In genomic region chr19:9883764-9884163, GRCh38 we compare ENCODE assay signal across 15 cellular contexts. TPM values are rescaled to one million over a fixed set of nuclear protein-coding genes. Genes with fewer than 3 reads are reported as not detected.
DNase-seq lines count a peak whose midpoint lies in the region; ATAC-seq, FAIRE-seq and TF ChIP-seq lines count a peak whose summit lies in the region.
"Had no signal": no experiment of that assay in that cellular context is flagged by ENCODE, and none has a peak within 500 bp of the region (broad histone marks: within the 10 kb centered on the region; RNA-seq: fewer than 3 reads in every experiment).

No MANE protein-coding gene starts in this region.

- peaks cover 7% of the 10 kb centered on the region for H3K4me1 ChIP-seq in keratinocyte (ENCODE audit: control insufficient read depth, extremely low read depth, insufficient read depth, low read length)
- H3K4me1 ChIP-seq in esophagus squamous epithelium, result peaks cover 0 to 15% (median 10%) of the 10 kb centered on the region in 3 donors
- H3K4me1 ChIP-seq: BLaER1 had no signal

- no peaks in the 10 kb centered on the region for H3K79me2 ChIP-seq in keratinocyte (ENCODE audit: control insufficient read depth, insufficient read depth, low read length)

- no peak for FAIRE-seq in keratinocyte (lab: Jason Lieb, UNC)

- TF ChIP-seq CTCF in keratinocyte (optimal IDR thresholded peaks at IDR 0.05 in 1 of 3, IDR thresholded peaks at IDR 0.05 in 1 of 3, conservative IDR thresholded peaks at IDR 0.05 in 1 of 3; ENCODE audit: extremely low read depth in 1 of 3, insufficient read depth in 2 of 3, low read length in 3 of 3) (no peak), esophagus squamous epithelium (IDR thresholded peaks at IDR 0.05) (no peak)

- WGBS in esophagus squamous epithelium, 2 donors, result 22 to 27% methylated on average over 8 to 9 of the region's 12 CpGs

- H4K20me1 ChIP-seq in keratinocyte (ENCODE audit: control insufficient read depth, extremely low read depth, insufficient read depth, low read length), result no peaks in the 10 kb centered on the region
- H4K20me1 ChIP-seq: BLaER1 had no signal

- H3K36me3 ChIP-seq in keratinocyte (ENCODE audit: control insufficient read depth in 2 of 2, extremely low read depth in 1 of 2, insufficient read depth in 2 of 2, low read length in 2 of 2) (no peaks in the 10 kb centered on the region), esophagus squamous epithelium (no peaks in the 10 kb centered on the region)
- H3K36me3 ChIP-seq: BLaER1 had no signal

- ATAC-seq in Right ventricle myocardium inferior (no peak), left ventricle myocardium superior (no peak), HG03432 (IDR thresholded peaks at IDR 0.05; ENCODE audit: unreplicated experiment) (no peak)

- TF ChIP-seq POLR2A in esophagus squamous epithelium (IDR thresholded peaks at IDR 0.05), result no peak

- H3K27me3 ChIP-seq in keratinocyte (ENCODE audit: control insufficient read depth, extremely low read depth, insufficient read depth, low read length) (no peaks in the 10 kb centered on the region), esophagus squamous epithelium (peaks cover 0 to 4% (median 0%) of the 10 kb centered on the region in 4 donors)
- H3K27me3 ChIP-seq: BLaER1 had no signal

- H3K9me3 ChIP-seq in keratinocyte (ENCODE audit: control insufficient read depth, low read depth, low read length), result no peaks in the 10 kb centered on the region
- no peaks in the 10 kb centered on the region for H3K9me3 ChIP-seq in esophagus squamous epithelium
- H3K9me3 ChIP-seq: BLaER1 had no signal

- H3K9me1 ChIP-seq in keratinocyte (ENCODE audit: control insufficient read depth, extremely low read depth, insufficient read depth, low read length), result no peaks in the 10 kb centered on the region

- H3K27ac ChIP-seq in angular gyrus (ENCODE audit: low read depth, low read length) (peak overlapping the region; percentile 4), keratinocyte (ENCODE audit: control insufficient read depth, insufficient read depth, low read length) (peak overlapping the region; percentile 54), esophagus squamous epithelium (no peak overlapping the region)
- H3K27ac ChIP-seq: 22Rv1, BLaER1 had no signal

- no peak overlapping the region for H2AFZ ChIP-seq in keratinocyte (ENCODE audit: control insufficient read depth, low read length)

- peak; percentile 28 for DNase-seq in Right ventricle myocardium inferior (ENCODE audit: missing footprints)
- no peak for DNase-seq in left ventricle myocardium superior
- DNase-seq in keratinocyte (ENCODE audit: low read depth, low spot score), result no peak
- DNase-seq in iPS-NIHi11 (ENCODE audit: low spot score), result no peak
- no peak for DNase-seq in NCI-H526 treated with DMSO at 0.1 percent for 48 hours (lab: John Stamatoyannopoulos, UW)
- DNase-seq in esophagus squamous epithelium (lab: John Stamatoyannopoulos, UW), result no peak
- DNase-seq: MV-4-11, NCI-H1436, NCI-H2029 treated with DMSO at 0.1 percent for 48 hours, NCI-H510A treated with DMSO at 0.1 percent for 48 hours had no signal

- no peak overlapping the region for H3K4me3 ChIP-seq in keratinocyte (ENCODE audit: control insufficient read depth in 2 of 3, extremely low read depth in 1 of 3, insufficient read depth in 2 of 3, low read depth in 1 of 3, low read length in 3 of 3)
- H3K4me3 ChIP-seq in esophagus squamous epithelium, result no peak overlapping the region
- H3K4me3 ChIP-seq: BLaER1 had no signal

- dilution Hi-C loops in keratinocyte (cut with MboI; ENCODE audit: extremely low pct_ligation_motif_present, low sequenced_read_pairs), result no loop called here

- peak overlapping the region; percentile 52 for H3K4me2 ChIP-seq in keratinocyte (ENCODE audit: control insufficient read depth, extremely low read depth, insufficient read depth, low read depth, low read length)
- H3K4me2 ChIP-seq: BLaER1 had no signal

- no peak overlapping the region for H3K9ac ChIP-seq in keratinocyte (ENCODE audit: control insufficient read depth, extremely low read depth, insufficient read depth, low read length)
- H3K9ac ChIP-seq: BLaER1 had no signal

- intact Hi-C loops in Right ventricle myocardium inferior (cut with DNase I), result no loop called here
- intact Hi-C loops in left ventricle myocardium superior (cut with micrococcal nuclease), result no loop called here
- intact Hi-C loops in esophagus squamous epithelium (cut with DNase I), result no loop called here

RNA-seq across cellular contexts. Expression of gene PIN1, which starts 48.6 kb away (rescaled TPM):
- total RNA-seq in Right ventricle myocardium inferior, result 89.2 TPM
- total RNA-seq in left ventricle myocardium superior, result 92.8 TPM
- 39.8 to 53.3 TPM (median 45.2 TPM) in 3 replicates for polyA plus RNA-seq in keratinocyte
- 25.7 TPM for polyA plus RNA-seq in keratinocyte (2011; ENCODE audit: low read depth)
- 18.5 and 58.6 TPM in 2 replicates for polyA plus RNA-seq in keratinocyte (2011; cell fraction: cytosol; rRNA removed)
- polyA plus RNA-seq in keratinocyte (2011; cell fraction: nucleus; rRNA removed), result 23.8 and 29.8 TPM in 2 replicates
- 30.2 and 65.5 TPM in 2 replicates for polyA plus RNA-seq in keratinocyte (2012; ENCODE audit: low replicate concordance)
- 7.7 to 15.4 TPM (median 12.5 TPM) in 3 replicates for polyA minus RNA-seq in keratinocyte
- polyA minus RNA-seq in keratinocyte (2011; cell fraction: cytosol; rRNA and poly(A)+ RNA removed), result 44.5 TPM
- 10.5 and 12.2 TPM in 2 replicates for polyA minus RNA-seq in keratinocyte (2011; cell fraction: nucleus; rRNA and poly(A)+ RNA removed)
- 10 to 100 TPM; 61.1 to 77.1 (median 67.6) TPM for total RNA-seq in esophagus squamous epithelium

RNA-seq across cellular contexts. Expression of gene OLFM2, which starts 52.6 kb away (rescaled TPM):
- total RNA-seq in Right ventricle myocardium inferior (2.2 TPM), left ventricle myocardium superior (1.8 TPM), esophagus squamous epithelium (10 to 100 TPM in 2 of 4 donors, 1 to 10 TPM in 2; 8.6 to 14.6 (median 9.8) TPM)
- 5.3 to 25.2 TPM (median 7.5 TPM) in 3 replicates for polyA plus RNA-seq in keratinocyte
- polyA plus RNA-seq in keratinocyte (2011; ENCODE audit: low read depth), result 31.7 TPM
- polyA plus RNA-seq in keratinocyte (2011; cell fraction: cytosol; rRNA removed), result 10.9 and 21.8 TPM in 2 replicates
- polyA plus RNA-seq in keratinocyte (2011; cell fraction: nucleus; rRNA removed), result 11.7 and 16.0 TPM in 2 replicates
- 7.0 and 62.8 TPM in 2 replicates for polyA plus RNA-seq in keratinocyte (2012; ENCODE audit: low replicate concordance)
- polyA minus RNA-seq in keratinocyte, result 6.7 to 26.6 TPM (median 11.3 TPM) in 3 replicates
- polyA minus RNA-seq in keratinocyte (2011; cell fraction: cytosol; rRNA and poly(A)+ RNA removed), result 33.2 TPM
- 17.7 and 26.5 TPM in 2 replicates for polyA minus RNA-seq in keratinocyte (2011; cell fraction: nucleus; rRNA and poly(A)+ RNA removed)
- total RNA-seq: LHCN-M2 had no signal

RNA-seq across cellular contexts. Expression of gene UBL5, which starts 56.0 kb away (rescaled TPM):
- total RNA-seq in Right ventricle myocardium inferior (581 TPM), left ventricle myocardium superior (580 TPM), esophagus squamous epithelium (100 to 1,000 TPM; 394 to 688 (median 499) TPM)
- polyA plus RNA-seq in keratinocyte, result 995 to 1,153 TPM (median 1,097 TPM) in 3 replicates
- 149 TPM for polyA plus RNA-seq in keratinocyte (2011; ENCODE audit: low read depth)
- 957 and 1,326 TPM in 2 replicates for polyA plus RNA-seq in keratinocyte (2011; cell fraction: cytosol; rRNA removed)
- polyA plus RNA-seq in keratinocyte (2011; cell fraction: nucleus; rRNA removed), result 394 and 589 TPM in 2 replicates
- 696 and 1,022 TPM in 2 replicates for polyA plus RNA-seq in keratinocyte (2012; ENCODE audit: low replicate concordance)
- polyA minus RNA-seq in keratinocyte, result 77.0 to 258 TPM (median 227 TPM) in 3 replicates
- polyA minus RNA-seq in keratinocyte (2011; cell fraction: cytosol; rRNA and poly(A)+ RNA removed), result 195 TPM
- 30.7 and 54.1 TPM in 2 replicates for polyA minus RNA-seq in keratinocyte (2011; cell fraction: nucleus; rRNA and poly(A)+ RNA removed)

Comparison
In these comparisons a context has a peak if more than half of its experiments do, and no peak if none do; other contexts are left out.
1. H3K27ac ChIP-seq: peak in angular gyrus (single experiment) and keratinocyte (single experiment); none in esophagus squamous epithelium (0 of 4).